13 cellular contexts compared by ENCODE assay signal in the genomic region with DNA sequence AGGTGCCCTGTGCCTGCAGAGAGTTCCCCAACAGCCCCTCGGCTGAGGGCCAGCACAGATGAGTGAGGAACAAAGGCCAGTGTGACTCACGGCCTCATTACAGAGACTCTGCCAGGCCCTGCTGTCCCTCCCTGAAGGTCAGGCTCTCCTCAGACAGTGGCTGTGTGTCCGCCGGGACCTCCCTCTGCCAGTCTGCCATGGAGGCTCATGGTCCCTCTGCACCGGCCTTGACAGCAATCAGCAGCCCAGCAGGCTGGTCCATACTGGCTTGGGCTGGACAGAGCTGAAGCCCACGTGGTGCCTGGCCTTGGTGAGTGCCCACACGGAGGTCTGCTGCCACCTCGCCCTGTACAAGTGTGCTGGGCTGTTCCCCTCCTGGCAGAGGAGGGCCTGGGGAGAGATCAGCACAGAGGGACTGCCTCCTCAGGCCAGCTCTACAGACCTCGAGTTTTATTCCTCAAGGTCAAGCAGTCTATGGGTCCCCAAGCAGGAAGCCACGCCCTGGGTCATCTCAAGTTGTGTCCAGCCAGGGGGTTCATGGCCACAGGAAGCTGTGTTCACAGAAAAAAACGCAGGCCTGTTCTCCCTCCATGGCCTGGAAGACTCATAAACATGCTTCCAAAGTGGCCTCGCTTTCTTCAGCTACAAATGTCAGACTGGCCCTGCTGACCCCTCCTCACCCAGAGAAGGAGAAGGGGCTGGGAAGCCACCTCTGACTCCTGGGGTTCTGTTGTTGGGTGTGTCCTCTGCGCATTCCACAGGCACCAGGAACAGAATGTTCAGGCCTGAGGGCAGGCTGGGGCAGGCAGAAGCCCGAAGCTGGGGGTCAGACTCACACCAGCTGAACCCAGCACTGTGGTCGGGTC. TPM values are rescaled to one million over a fixed set of nuclear protein-coding genes. Genes with fewer than 3 reads are reported as not detected.
DNase-seq lines count a peak whose midpoint lies in the region; ATAC-seq and TF ChIP-seq lines count a peak whose summit lies in the region.
"Had no signal": no experiment of that assay in that cellular context is flagged by ENCODE, and none has a peak within 500 bp of the region (broad histone marks: within the 10 kb centered on the region; RNA-seq: fewer than 3 reads in every experiment).

No MANE protein-coding gene starts in this region.

- no peaks in the 10 kb centered on the region for H3K79me2 ChIP-seq in HCT116 (ENCODE audit: insufficient read depth, low read length)
- H3K79me2 ChIP-seq in hepatocyte, result no peaks in the 10 kb centered on the region

- intact Hi-C loops in HCT116 (cut with micrococcal nuclease), result no loop called here
- intact Hi-C loops in sciatic nerve (cut with DNase I), result no loop called here

- TF ChIP-seq POLR2A in HCT116 (IDR thresholded peaks at IDR 0.05; ENCODE audit: borderline replicate concordance, extremely low read depth, insufficient read depth, insufficient read length), result no peak

- no peak for TF ChIP-seq CTCF in HCT116 (IDR thresholded peaks at IDR 0.05 in 2 of 3, conservative IDR thresholded peaks at IDR 0.05 in 1 of 3; ENCODE audit: borderline replicate concordance in 1 of 3, insufficient read depth in 1 of 3, low read depth in 2 of 3, low read length in 2 of 3)
- TF ChIP-seq CTCF in astrocyte of the cerebellum (IDR thresholded peaks at IDR 0.05; ENCODE audit: low read depth, low read length, missing control alignments), result no peak
- TF ChIP-seq CTCF in hepatocyte (IDR thresholded peaks at IDR 0.05; ENCODE audit: poor library complexity), result no peak

- no peaks in the 10 kb centered on the region for H3K27me3 ChIP-seq in HCT116 (ENCODE audit: insufficient read depth, low read length)
- H3K27me3 ChIP-seq in hepatocyte, result no peaks in the 10 kb centered on the region

- H3K4me3 ChIP-seq in HCT116 (replicated peaks in 1 of 2; ENCODE audit: low read depth in 1 of 2, low read length in 2 of 2) (no peak overlapping the region), astrocyte of the cerebellum (ENCODE audit: low read depth, low read length) (no peak overlapping the region), hepatocyte (no peak overlapping the region)

- POLR2A ChIA-PET in HCT116 (lab: Charles Lee), result no interaction called here

- peak overlapping the region; percentile 33 for H3K4me2 ChIP-seq in HCT116 (ENCODE audit: low read length)
- H3K4me2 ChIP-seq in hepatocyte, result no peak overlapping the region

- in situ Hi-C loops in astrocyte of the cerebellum (cut with HindIII; ENCODE audit: low sequenced_read_pairs), result no loop called here

- CTCF ChIA-PET in HCT116 (lab: Charles Lee), result no interaction called here

- H3K4me1 ChIP-seq in HCT116 (ENCODE audit: control insufficient read depth in 1 of 2, insufficient read depth in 2 of 2, low read length in 2 of 2), result peaks cover 2 to 26% of the 10 kb centered on the region in 2 experiments; a peak in 3 of 4 replicates
- H3K4me1 ChIP-seq in hepatocyte (ENCODE audit: insufficient read depth), result peaks cover 15% of the 10 kb centered on the region

- no peak overlapping the region for H3K27ac ChIP-seq in HCT116 (ENCODE audit: low read depth, low read length)
- H3K27ac ChIP-seq in hepatocyte, result peak overlapping the region; percentile 88

- H4K20me1 ChIP-seq in HCT116 (ENCODE audit: insufficient read depth), result no peaks in the 10 kb centered on the region
- no peaks in the 10 kb centered on the region for H4K20me1 ChIP-seq in hepatocyte (ENCODE audit: insufficient read depth, poor library complexity, severe bottlenecking)

- 84% methylated on average over 15 of the region's 15 CpGs for WGBS in hepatocyte (ENCODE audit: low lambda C conversion rate, missing lambda C conversion rate)

- no TSS peak for BruUV-seq in HCT116 (replicated peaks; lab: Mats Ljungman, UMichigan)

- RAD21 ChIA-PET in HCT116 (lab: Charles Lee; ENCODE audit: low non-redundant PET in 1 of 2, low total read pairs in 2 of 2, uncharacterized antibody in 2 of 2, unreplicated experiment in 2 of 2), result no interaction called here

- peak; percentile 39; the same call in 1 of the 2 replicates for ATAC-seq in HCT116
- ATAC-seq in sciatic nerve, result peak; percentile 27
- ATAC-seq in GM18868 (IDR thresholded peaks at IDR 0.05; ENCODE audit: unreplicated experiment), result no peak
- no peak for ATAC-seq in HG03460 (IDR thresholded peaks at IDR 0.05; ENCODE audit: unreplicated experiment)
- ATAC-seq: Panc1; stimulated activated naive B cell treated with anti-CD40 and anti-IgM and Interleukin-4, amounts not matched to agents 10 μg/mL and 1 μg/mL and 100 μg/mL, for 72 hours had no signal

- no peak overlapping the region for H3K9ac ChIP-seq in HCT116 (ENCODE audit: low read length)

- H3K9me3 ChIP-seq in HCT116 (ENCODE audit: control insufficient read depth in 1 of 2, insufficient read depth in 1 of 2, low read depth in 1 of 2, low read length in 2 of 2) (no peaks in the 10 kb centered on the region), hepatocyte (ENCODE audit: low read depth) (no peaks in the 10 kb centered on the region)

- H3K36me3 ChIP-seq in HCT116 (ENCODE audit: control insufficient read depth in 1 of 2, insufficient read depth in 2 of 2, low read length in 2 of 2) (no peaks in the 10 kb centered on the region), hepatocyte (replicated peaks; ENCODE audit: insufficient read depth, low read depth) (no peaks in the 10 kb centered on the region)

- DNase-seq in HCT116 (ENCODE audit: low read depth, low spot score), result no peak
- peak; percentile 12 for DNase-seq in astrocyte of the cerebellum (ENCODE audit: low read depth)
- DNase-seq in hepatocyte (ENCODE audit: low spot score), result peak; percentile 70
- DNase-seq in sciatic nerve (ENCODE audit: low spot score), result no peak
- DNase-seq in SKM-1 treated with dmso at 0.1 percent for 144 hours (lab: John Stamatoyannopoulos, UW; ENCODE audit: unreplicated experiment), result no peak
- DNase-seq in NOMO-1 treated with DMSO at 0.1 percent for 48 hours (lab: John Stamatoyannopoulos, UW; ENCODE audit: unreplicated experiment), result no peak
- DNase-seq: activated B cell treated with CpG ODN at 0.5 μM for 24 hours; CD4-positive, CD25-positive, alpha-beta regulatory T cell; NCI-H187 treated with DMSO at 0.1 percent for 48 hours; stimulated activated naive B cell treated with anti-CD40 and anti-IgM and Interleukin-4, amounts not matched to agents 10 μg/mL and 1 μg/mL and 100 μg/mL, for 72 hours had no signal

- H2AFZ ChIP-seq in HCT116 (ENCODE audit: low read depth, low read length, poor library complexity, severe bottlenecking) (no peak overlapping the region), hepatocyte (no peak overlapping the region)

- no peaks in the 10 kb centered on the region for H3K9me2 ChIP-seq in HCT116 (ENCODE audit: insufficient read depth)
- H3K9me2 ChIP-seq in hepatocyte (replicated peaks; ENCODE audit: insufficient read depth), result no peaks in the 10 kb centered on the region

- TF ChIP-seq RAD21 in HCT116 (IDR thresholded peaks at IDR 0.05; ENCODE audit: low read depth), result no peak

TF ChIP-seq in HCT116, 20 proteins besides CTCF, POLR2A, EP300 and RAD21 (continues in another document):
- TF ChIP-seq ZFX (IDR thresholded peaks at IDR 0.05) (no peak), FOSL1 (IDR thresholded peaks at IDR 0.05; ENCODE audit: low read depth) (no peak), CBX3 (IDR thresholded peaks at IDR 0.05; ENCODE audit: low read depth) (no peak), YY1 (IDR thresholded peaks at IDR 0.05; ENCODE audit: extremely low read depth, insufficient replicate concordance, low read depth, low read length) (no peak), SP1 (IDR thresholded peaks at IDR 0.05; ENCODE audit: low read depth) (no peak), EZH2phosphoT487 (IDR thresholded peaks at IDR 0.05; ENCODE audit: borderline replicate concordance) (no peak), SRF (IDR thresholded peaks at IDR 0.05; ENCODE audit: low read depth) (no peak), CEBPB (IDR thresholded peaks at IDR 0.05; ENCODE audit: low read depth) (no peak), POLR2AphosphoS5 (IDR thresholded peaks at IDR 0.05; ENCODE audit: low read depth, low read length) (no peak), SIN3A (IDR thresholded peaks at IDR 0.05; ENCODE audit: low read depth) (no peak), TCF7L2 (IDR thresholded peaks at IDR 0.05; ENCODE audit: borderline replicate concordance, extremely low read depth, insufficient read depth, insufficient read length) (no peak)
- TF ChIP-seq, protein P1, sequence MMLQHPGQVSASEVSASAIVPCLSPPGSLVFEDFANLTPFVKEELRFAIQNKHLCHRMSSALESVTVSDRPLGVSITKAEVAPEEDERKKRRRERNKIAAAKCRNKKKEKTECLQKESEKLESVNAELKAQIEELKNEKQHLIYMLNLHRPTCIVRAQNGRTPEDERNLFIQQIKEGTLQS (IDR thresholded peaks at IDR 0.05), result no peak
- TF ChIP-seq, protein P2, sequence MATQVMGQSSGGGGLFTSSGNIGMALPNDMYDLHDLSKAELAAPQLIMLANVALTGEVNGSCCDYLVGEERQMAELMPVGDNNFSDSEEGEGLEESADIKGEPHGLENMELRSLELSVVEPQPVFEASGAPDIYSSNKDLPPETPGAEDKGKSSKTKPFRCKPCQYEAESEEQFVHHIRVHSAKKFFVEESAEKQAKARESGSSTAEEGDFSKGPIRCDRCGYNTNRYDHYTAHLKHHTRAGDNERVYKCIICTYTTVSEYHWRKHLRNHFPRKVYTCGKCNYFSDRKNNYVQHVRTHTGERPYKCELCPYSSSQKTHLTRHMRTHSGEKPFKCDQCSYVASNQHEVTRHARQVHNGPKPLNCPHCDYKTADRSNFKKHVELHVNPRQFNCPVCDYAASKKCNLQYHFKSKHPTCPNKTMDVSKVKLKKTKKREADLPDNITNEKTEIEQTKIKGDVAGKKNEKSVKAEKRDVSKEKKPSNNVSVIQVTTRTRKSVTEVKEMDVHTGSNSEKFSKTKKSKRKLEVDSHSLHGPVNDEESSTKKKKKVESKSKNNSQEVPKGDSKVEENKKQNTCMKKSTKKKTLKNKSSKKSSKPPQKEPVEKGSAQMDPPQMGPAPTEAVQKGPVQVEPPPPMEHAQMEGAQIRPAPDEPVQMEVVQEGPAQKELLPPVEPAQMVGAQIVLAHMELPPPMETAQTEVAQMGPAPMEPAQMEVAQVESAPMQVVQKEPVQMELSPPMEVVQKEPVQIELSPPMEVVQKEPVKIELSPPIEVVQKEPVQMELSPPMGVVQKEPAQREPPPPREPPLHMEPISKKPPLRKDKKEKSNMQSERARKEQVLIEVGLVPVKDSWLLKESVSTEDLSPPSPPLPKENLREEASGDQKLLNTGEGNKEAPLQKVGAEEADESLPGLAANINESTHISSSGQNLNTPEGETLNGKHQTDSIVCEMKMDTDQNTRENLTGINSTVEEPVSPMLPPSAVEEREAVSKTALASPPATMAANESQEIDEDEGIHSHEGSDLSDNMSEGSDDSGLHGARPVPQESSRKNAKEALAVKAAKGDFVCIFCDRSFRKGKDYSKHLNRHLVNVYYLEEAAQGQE (IDR thresholded peaks at IDR 0.05; ENCODE audit: low read depth), result no peak

RNA-seq across cellular contexts. Expression of a gene that starts 27.0 kb away (rescaled TPM):
- 45.9 TPM for total RNA-seq in HCT116 (2021; ENCODE audit: unreplicated experiment)
- 54.6 and 56.6 TPM in 2 replicates for polyA plus RNA-seq in HCT116 (2012)
- 43.4 and 52.9 TPM in 2 replicates for total RNA-seq in hepatocyte
- 29.3 and 31.2 TPM in 2 replicates for polyA plus RNA-seq in hepatocyte
- total RNA-seq in sciatic nerve, result 42.8 TPM

Comparison
In these comparisons a context has a peak if more than half of its experiments do, and no peak if none do; other contexts are left out.
1. ATAC-seq: peak in HCT116 (single experiment) and sciatic nerve (single experiment); none in GM18868 (single experiment) and HG03460 (single experiment).
2. DNase-seq: peak in astrocyte of the cerebellum (single experiment) and hepatocyte (single experiment); none in HCT116 (single experiment), sciatic nerve (single experiment), SKM-1 treated with dmso at 0.1 percent for 144 hours (single experiment) and NOMO-1 treated with DMSO at 0.1 percent for 48 hours (single experiment).